Comparison of ENCODE assay signal across 1 cellular context in the genomic region with DNA sequence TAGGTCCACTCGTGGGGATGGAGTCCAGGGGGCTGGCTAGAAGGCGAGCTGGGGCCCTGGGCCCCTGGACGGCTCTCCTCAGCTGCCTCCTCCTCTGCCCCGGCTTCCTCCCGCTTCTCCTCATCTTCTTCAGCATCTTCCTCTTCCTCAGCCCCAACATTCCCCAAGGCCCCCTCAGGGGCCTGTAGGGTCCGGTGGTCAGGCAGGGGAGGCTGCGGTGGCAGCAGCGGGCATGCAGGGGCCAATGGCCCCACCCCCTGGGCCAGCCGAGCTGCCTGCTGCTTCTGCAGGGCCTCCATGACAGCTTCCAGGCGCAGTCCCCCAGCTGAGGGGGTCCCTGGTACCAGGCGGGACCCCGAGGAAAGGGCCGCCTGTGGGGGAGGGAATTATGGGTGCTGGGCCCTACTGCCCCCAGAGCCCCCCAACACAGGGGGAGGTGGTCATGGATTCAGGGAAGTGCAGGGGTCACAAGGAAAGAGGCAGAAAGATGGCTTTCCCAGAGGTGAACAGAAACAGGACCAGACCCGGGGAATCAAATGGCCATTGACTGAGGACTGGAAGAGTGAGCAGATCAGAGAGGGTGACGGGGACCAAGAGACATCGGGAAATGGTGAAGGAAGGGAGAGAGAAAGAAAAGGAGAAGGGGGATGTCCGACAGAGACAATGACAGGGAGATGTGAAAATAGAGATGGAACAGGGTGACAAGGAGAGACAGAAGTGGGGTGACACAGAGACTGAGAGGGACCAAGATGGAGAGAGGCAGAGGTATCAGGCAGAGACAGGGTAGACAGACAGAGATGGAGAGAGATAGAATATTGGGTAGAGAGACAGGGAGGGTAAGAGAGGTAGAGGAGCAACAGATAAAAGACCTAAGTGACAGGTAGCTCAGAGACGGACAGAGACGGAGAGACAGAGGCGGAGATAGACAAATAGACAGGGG.
TF ChIP-seq lines count a peak whose summit lies in the region.

No MANE protein-coding gene starts in this region.

TF ChIP-seq in HepG2, 621 proteins besides CTCF, POLR2A, EP300 and RAD21:
- TF ChIP-seq YEATS2 (CRISPR knock-in tag; IDR thresholded peaks at IDR 0.05; ENCODE audit: borderline replicate concordance) (no peak), ZNF512 (CRISPR knock-in tag; IDR thresholded peaks at IDR 0.05) (0 out of 2 replicates have a peak, but pooled peaks have one; percentile 40), EZH2 (conservative IDR thresholded peaks at IDR 0.05; ENCODE audit: low read depth, low read length) (0 out of 2 replicates have a peak, but pooled peaks have one; percentile 53)
